In genomic region chr2:101362316-101362715, GRCh38 we compare ENCODE assay signal across 1 cellular context.
TF ChIP-seq lines count a peak whose summit lies in the region.

No MANE protein-coding gene starts in this region.

TF ChIP-seq in GM12878, 131 proteins besides CTCF, POLR2A, EP300 and RAD21:
- no peak for TF ChIP-seq ZNF217 (IDR thresholded peaks at IDR 0.05)
- TF ChIP-seq BCL11A (IDR thresholded peaks at IDR 0.05; ENCODE audit: low read depth, low read length) = no peak
- no peak for TF ChIP-seq SMAD1 (IDR thresholded peaks at IDR 0.05; ENCODE audit: low read depth, partially characterized antibody)
- TF ChIP-seq MAX (IDR thresholded peaks at IDR 0.05; ENCODE audit: low read depth, low read length) = no peak
- TF ChIP-seq TAF1 (IDR thresholded peaks at IDR 0.05; ENCODE audit: borderline replicate concordance, low read depth, low read length) = no peak
- no peak for TF ChIP-seq SUZ12 (IDR thresholded peaks at IDR 0.05; ENCODE audit: unreplicated experiment)
- no peak for TF ChIP-seq FOXK2 (IDR thresholded peaks at IDR 0.05)
